Comparison of ENCODE assay signal across 22 cellular contexts in genomic region chr2:192534076-192534475, GRCh38.
"Had no signal": no experiment of that assay in that cellular context is flagged by ENCODE, and none has a peak within 500 bp of the region (broad histone marks: within the 10 kb centered on the region; RNA-seq: fewer than 3 reads in every experiment).

No MANE protein-coding gene starts in this region.

- H3K27me3 Mint-ChIP-seq: effector memory CD8-positive, alpha-beta T cell; memory B cell; type B pancreatic cell had no signal

- H3K4me1 ChIP-seq: gastrocnemius medialis, lower lobe of right lung, psoas muscle, sigmoid colon, thyroid gland had no signal

- H3K4me1 Mint-ChIP-seq: memory B cell; natural killer cell; stimulated activated effector memory CD8-positive, alpha-beta T cell treated with anti-CD3 and anti-CD28 coated beads, Interleukin-12 subunit alpha, Interleukin-12 subunit beta, amount 100 ng/mL, for 72 hours had no signal

- H3K27me3 ChIP-seq: gastrocnemius medialis, ovary, sigmoid colon, stomach, thyroid gland had no signal

- H3K4me3 ChIP-seq: coronary artery, gastrocnemius medialis, lower lobe of right lung, ovary, psoas muscle, sigmoid colon, stomach, thyroid gland had no signal

- H3K9me3 Mint-ChIP-seq: stimulated activated effector memory CD8-positive, alpha-beta T cell treated with anti-CD3 and anti-CD28 coated beads, Interleukin-12 subunit alpha, Interleukin-12 subunit beta, amount 100 ng/mL, for 72 hours; type B pancreatic cell had no signal

- H3K27ac Mint-ChIP-seq: effector memory CD8-positive, alpha-beta T cell; memory B cell; natural killer cell; stimulated activated effector memory CD8-positive, alpha-beta T cell treated with anti-CD3 and anti-CD28 coated beads, Interleukin-12 subunit alpha, Interleukin-12 subunit beta, amount 100 ng/mL, for 72 hours; type B pancreatic cell had no signal

- H3K9me3 ChIP-seq: gastrocnemius medialis, lower lobe of right lung, ovary, psoas muscle, sigmoid colon, stomach, thyroid gland had no signal

- ATAC-seq: effector memory CD8-positive, alpha-beta T cell; gastrocnemius medialis; left ventricle myocardium superior; lower lobe of right lung; natural killer cell; psoas muscle; right cardiac atrium; stimulated activated effector memory CD8-positive, alpha-beta T cell treated with anti-CD3 and anti-CD28 coated beads, Interleukin-12 subunit alpha, Interleukin-12 subunit beta, amount 100 ng/mL, for 72 hours had no signal

- H3K4me3 Mint-ChIP-seq: effector memory CD8-positive, alpha-beta T cell; memory B cell; natural killer cell; stimulated activated effector memory CD8-positive, alpha-beta T cell treated with anti-CD3 and anti-CD28 coated beads, Interleukin-12 subunit alpha, Interleukin-12 subunit beta, amount 100 ng/mL, for 72 hours; type B pancreatic cell had no signal

- H3K36me3 ChIP-seq: gastrocnemius medialis, lower lobe of right lung, ovary, sigmoid colon, stomach, thyroid gland had no signal

- DNase-seq: effector memory CD8-positive, alpha-beta T cell; foreskin fibroblast; gastrocnemius medialis; head of caudate nucleus; left ventricle myocardium superior; lower lobe of right lung; natural killer cell; occipital lobe; ovary; posterior cingulate gyrus; psoas muscle; right cardiac atrium; sigmoid colon; stimulated activated CD4-positive, alpha-beta T cell treated with anti-CD3 and anti-CD28 coated beads, Interleukin-2, amount 100 ng/mL, for 24 hours; stimulated activated CD4-positive, alpha-beta T cell treated with anti-CD3 and anti-CD28 coated beads, Interleukin-4, amount 100 ng/mL, for 24 hours; stimulated activated naive CD4-positive, alpha-beta T cell treated with Interleukin-2 at 50 U/mL for 16 hours; stomach; thyroid gland had no signal

- H3K36me3 Mint-ChIP-seq: memory B cell; stimulated activated effector memory CD8-positive, alpha-beta T cell treated with anti-CD3 and anti-CD28 coated beads, Interleukin-12 subunit alpha, Interleukin-12 subunit beta, amount 100 ng/mL, for 72 hours; type B pancreatic cell had no signal

- H3K27ac ChIP-seq: coronary artery, gastrocnemius medialis, lower lobe of right lung, ovary, psoas muscle, sigmoid colon, stomach, thyroid gland had no signal
